11 cellular contexts compared by ENCODE assay signal in the genomic region with DNA sequence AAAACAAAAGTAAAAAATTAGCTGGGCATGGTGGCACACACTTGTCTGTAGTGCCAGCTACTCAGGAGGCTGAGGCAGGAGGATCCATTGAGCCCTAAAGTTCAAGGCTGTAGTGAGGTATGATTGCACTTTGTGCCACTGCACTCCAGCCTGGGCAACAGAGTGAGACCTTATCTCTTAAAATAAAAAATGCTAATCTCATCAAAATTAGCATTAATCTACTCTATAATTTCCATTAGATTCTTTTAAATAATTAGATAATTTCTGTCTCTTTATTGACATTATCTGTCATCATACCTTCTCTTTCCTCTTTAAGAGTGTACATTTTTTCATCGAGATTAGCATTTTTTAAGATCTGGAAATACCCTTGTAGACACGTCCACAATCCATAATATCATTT. TPM values are rescaled to one million over a fixed set of nuclear protein-coding genes. Genes with fewer than 3 reads are reported as not detected.
"Had no signal": no experiment of that assay in that cellular context is flagged by ENCODE, and none has a peak within 500 bp of the region (broad histone marks: within the 10 kb centered on the region; RNA-seq: fewer than 3 reads in every experiment).

No MANE protein-coding gene starts in this region.

- H3K4me1 ChIP-seq: HAP-1 had no signal

- DNase-seq: GM23248, GOT3, H7, H9, HCEC 1CT, HFFc6 had no signal

- H3K9me3 ChIP-seq: HAP-1 had no signal

- H3K27ac ChIP-seq: GM23248 had no signal

- H3K4me2 ChIP-seq: GM23338 had no signal

- FAIRE-seq: H1, H54 had no signal

- H3K4me3 ChIP-seq: GM23248, GM23338, HAP-1 had no signal

- H2AFZ ChIP-seq: GM23248, GM23338 had no signal

- ATAC-seq: GM23338, HCT116 had no signal

- H3K9ac ChIP-seq: GM23248 had no signal

- H3K36me3 ChIP-seq: HAP-1 had no signal

RNA-seq across cellular contexts. Expression of gene PHACTR3, which starts 48.0 kb away (rescaled TPM):
- total RNA-seq: GM23248, H9, HFFc6 had no signal
- polyA plus RNA-seq: GM23248 had no signal
